Comparison of ENCODE assay signal across 14 cellular contexts in the genomic region with DNA sequence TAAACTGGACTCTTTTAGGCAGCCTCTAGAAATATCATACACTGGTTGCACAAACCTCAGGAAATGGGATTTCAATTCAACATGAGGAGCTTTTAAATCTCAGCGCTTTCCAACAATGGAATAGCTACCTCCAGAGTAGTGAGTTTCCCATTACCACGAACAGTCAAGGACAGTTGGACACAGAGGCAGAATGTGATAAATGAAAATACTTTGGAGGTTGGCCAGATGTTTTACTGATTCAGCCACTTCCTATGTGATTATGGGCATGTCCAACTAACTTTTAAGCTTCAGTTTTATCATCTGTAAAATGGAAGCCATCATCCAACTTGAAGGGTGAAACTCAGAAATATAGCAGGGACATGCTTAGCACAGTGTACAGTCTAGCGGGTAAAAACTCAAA. TPM values are rescaled to one million over a fixed set of nuclear protein-coding genes. Genes with fewer than 3 reads are reported as not detected.
A peak's percentile ranks its signal among the peaks of the same experiment; 100 is the strongest.
DNase-seq lines count a peak whose midpoint lies in the region; ATAC-seq and TF ChIP-seq lines count a peak whose summit lies in the region.
"Had no signal": no experiment of that assay in that cellular context is flagged by ENCODE, and none has a peak within 500 bp of the region (broad histone marks: within the 10 kb centered on the region; RNA-seq: fewer than 3 reads in every experiment).

No MANE protein-coding gene starts in this region.

- H3K4me1 Mint-ChIP-seq in activated naive CD4-positive, alpha-beta T cell treated with anti-CD3 and anti-CD28 coated beads, Interleukin-2, amount 50 U/mL, for 24 hours = peaks cover 73% of the 10 kb centered on the region
- H3K4me1 Mint-ChIP-seq in WTC11 = peaks cover 15% of the 10 kb centered on the region
- H3K4me1 Mint-ChIP-seq in stimulated activated effector memory CD8-positive, alpha-beta T cell treated with anti-CD3 and anti-CD28 coated beads, Interleukin-12 subunit alpha, Interleukin-12 subunit beta, amount 100 ng/mL, for 72 hours = peaks cover 48% of the 10 kb centered on the region

- CTCF ChIA-PET in WTC11 (lab: Charles Lee) = no interaction called here

- no peak for DNase-seq in activated naive CD4-positive, alpha-beta T cell (lab: John Stamatoyannopoulos, UW)
- DNase-seq in WTC11 (ENCODE audit: low spot score) = no peak
- peak; percentile 43 for DNase-seq in fibroblast of pulmonary artery (ENCODE audit: low read depth)
- DNase-seq in stimulated activated effector memory CD8-positive, alpha-beta T cell treated with anti-CD3 and anti-CD28 coated beads, Interleukin-12 subunit alpha, Interleukin-12 subunit beta, amount 100 ng/mL, for 72 hours (ENCODE audit: low spot score in 2 of 2) = no peak
- DNase-seq in left colon = no peak
- no peak for DNase-seq in NCI-H526 treated with DMSO at 0.1 percent for 48 hours (lab: John Stamatoyannopoulos, UW)
- DNase-seq: H7; KBM-7; NCI-H2171 treated with DMSO at 0.1 percent for 48 hours; ovary; Right ventricle myocardium superior; stimulated activated CD4-positive, alpha-beta T cell treated with anti-CD3 and anti-CD28 coated beads, Interleukin-4, amount 100 ng/mL, for 24 hours had no signal

- no peak for ATAC-seq in WTC11
- no peak for ATAC-seq in stimulated activated effector memory CD8-positive, alpha-beta T cell treated with anti-CD3 and anti-CD28 coated beads, Interleukin-12 subunit alpha, Interleukin-12 subunit beta, amount 100 ng/mL, for 72 hours
- no peak for ATAC-seq in GM18505 (IDR thresholded peaks at IDR 0.05; ENCODE audit: unreplicated experiment)
- no peak for ATAC-seq in left colon

- no peak overlapping the region for H3K27ac Mint-ChIP-seq in activated naive CD4-positive, alpha-beta T cell treated with anti-CD3 and anti-CD28 coated beads, Interleukin-2, amount 50 U/mL, for 24 hours
- no peak overlapping the region for H3K27ac Mint-ChIP-seq in WTC11
- H3K27ac Mint-ChIP-seq in stimulated activated effector memory CD8-positive, alpha-beta T cell treated with anti-CD3 and anti-CD28 coated beads, Interleukin-12 subunit alpha, Interleukin-12 subunit beta, amount 100 ng/mL, for 72 hours = peak overlapping the region; percentile 92

- TF ChIP-seq POLR2A in GM18505 (IDR thresholded peaks at IDR 0.05; ENCODE audit: borderline replicate concordance, extremely low read depth, insufficient read depth, insufficient read length) = no peak

- no peak for TF ChIP-seq CTCF in WTC11 (IDR thresholded peaks at IDR 0.05)
- TF ChIP-seq CTCF in fibroblast of pulmonary artery (IDR thresholded peaks at IDR 0.05; ENCODE audit: low read length, missing control alignments) = no peak

- POLR2A ChIA-PET in WTC11 (lab: Charles Lee) = no interaction called here

- peak overlapping the region; percentile 98 for H3K4me3 Mint-ChIP-seq in activated naive CD4-positive, alpha-beta T cell treated with anti-CD3 and anti-CD28 coated beads, Interleukin-2, amount 50 U/mL, for 24 hours
- H3K4me3 Mint-ChIP-seq in WTC11 = 0 out of 2 replicates have a peak overlapping the region, but pooled peaks have one; percentile 97
- H3K4me3 Mint-ChIP-seq in stimulated activated effector memory CD8-positive, alpha-beta T cell treated with anti-CD3 and anti-CD28 coated beads, Interleukin-12 subunit alpha, Interleukin-12 subunit beta, amount 100 ng/mL, for 72 hours = peak overlapping the region; percentile 86

- no peaks in the 10 kb centered on the region for H3K27me3 Mint-ChIP-seq in activated naive CD4-positive, alpha-beta T cell treated with anti-CD3 and anti-CD28 coated beads, Interleukin-2, amount 50 U/mL, for 24 hours
- H3K27me3 Mint-ChIP-seq in WTC11 (ENCODE audit: low read depth) = no peaks in the 10 kb centered on the region

- peaks cover 13% of the 10 kb centered on the region for H3K36me3 Mint-ChIP-seq in activated naive CD4-positive, alpha-beta T cell treated with anti-CD3 and anti-CD28 coated beads, Interleukin-2, amount 50 U/mL, for 24 hours
- peaks cover 25% of the 10 kb centered on the region for H3K36me3 Mint-ChIP-seq in WTC11
- H3K36me3 Mint-ChIP-seq in stimulated activated effector memory CD8-positive, alpha-beta T cell treated with anti-CD3 and anti-CD28 coated beads, Interleukin-12 subunit alpha, Interleukin-12 subunit beta, amount 100 ng/mL, for 72 hours = peaks cover 60% of the 10 kb centered on the region

- H3K9me3 Mint-ChIP-seq in activated naive CD4-positive, alpha-beta T cell treated with anti-CD3 and anti-CD28 coated beads, Interleukin-2, amount 50 U/mL, for 24 hours = no peaks in the 10 kb centered on the region
- no peaks in the 10 kb centered on the region for H3K9me3 Mint-ChIP-seq in WTC11
- H3K9me3 Mint-ChIP-seq in stimulated activated effector memory CD8-positive, alpha-beta T cell treated with anti-CD3 and anti-CD28 coated beads, Interleukin-12 subunit alpha, Interleukin-12 subunit beta, amount 100 ng/mL, for 72 hours = no peaks in the 10 kb centered on the region

- intact Hi-C loops in left colon (cut with DNase I, micrococcal nuclease) = no loop called here

- no peak overlapping the region for H3K4me3 ChIP-seq in fibroblast of pulmonary artery (replicated peaks; ENCODE audit: low read depth, low read length)
- H3K4me3 ChIP-seq: ovary had no signal

TF ChIP-seq in WTC11, 78 proteins besides CTCF, POLR2A, EP300 and RAD21 (continues in another document):
- TF ChIP-seq SMAD4 (CRISPR knock-in tag; IDR thresholded peaks at IDR 0.05) (no peak), ZNF423 (CRISPR knock-in tag; IDR thresholded peaks at IDR 0.05) (no peak), ZNF263 (CRISPR knock-in tag; IDR thresholded peaks at IDR 0.05; ENCODE audit: low read depth) (no peak), NR1H2 (CRISPR knock-in tag; IDR thresholded peaks at IDR 0.05) (no peak), ESRRA (CRISPR knock-in tag; IDR thresholded peaks at IDR 0.05; ENCODE audit: borderline replicate concordance) (no peak)
- TF ChIP-seq, protein P1, sequence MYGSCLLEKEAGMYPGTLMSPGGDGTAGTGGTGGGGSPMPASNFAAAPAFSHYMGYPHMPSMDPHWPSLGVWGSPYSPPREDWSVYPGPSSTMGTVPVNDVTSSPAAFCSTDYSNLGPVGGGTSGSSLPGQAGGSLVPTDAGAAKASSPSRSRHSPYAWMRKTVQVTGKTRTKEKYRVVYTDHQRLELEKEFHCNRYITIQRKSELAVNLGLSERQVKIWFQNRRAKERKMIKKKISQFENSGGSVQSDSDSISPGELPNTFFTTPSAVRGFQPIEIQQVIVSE (CRISPR knock-in tag; IDR thresholded peaks at IDR 0.05; ENCODE audit: borderline replicate concordance) = no peak
- TF ChIP-seq, protein P2, sequence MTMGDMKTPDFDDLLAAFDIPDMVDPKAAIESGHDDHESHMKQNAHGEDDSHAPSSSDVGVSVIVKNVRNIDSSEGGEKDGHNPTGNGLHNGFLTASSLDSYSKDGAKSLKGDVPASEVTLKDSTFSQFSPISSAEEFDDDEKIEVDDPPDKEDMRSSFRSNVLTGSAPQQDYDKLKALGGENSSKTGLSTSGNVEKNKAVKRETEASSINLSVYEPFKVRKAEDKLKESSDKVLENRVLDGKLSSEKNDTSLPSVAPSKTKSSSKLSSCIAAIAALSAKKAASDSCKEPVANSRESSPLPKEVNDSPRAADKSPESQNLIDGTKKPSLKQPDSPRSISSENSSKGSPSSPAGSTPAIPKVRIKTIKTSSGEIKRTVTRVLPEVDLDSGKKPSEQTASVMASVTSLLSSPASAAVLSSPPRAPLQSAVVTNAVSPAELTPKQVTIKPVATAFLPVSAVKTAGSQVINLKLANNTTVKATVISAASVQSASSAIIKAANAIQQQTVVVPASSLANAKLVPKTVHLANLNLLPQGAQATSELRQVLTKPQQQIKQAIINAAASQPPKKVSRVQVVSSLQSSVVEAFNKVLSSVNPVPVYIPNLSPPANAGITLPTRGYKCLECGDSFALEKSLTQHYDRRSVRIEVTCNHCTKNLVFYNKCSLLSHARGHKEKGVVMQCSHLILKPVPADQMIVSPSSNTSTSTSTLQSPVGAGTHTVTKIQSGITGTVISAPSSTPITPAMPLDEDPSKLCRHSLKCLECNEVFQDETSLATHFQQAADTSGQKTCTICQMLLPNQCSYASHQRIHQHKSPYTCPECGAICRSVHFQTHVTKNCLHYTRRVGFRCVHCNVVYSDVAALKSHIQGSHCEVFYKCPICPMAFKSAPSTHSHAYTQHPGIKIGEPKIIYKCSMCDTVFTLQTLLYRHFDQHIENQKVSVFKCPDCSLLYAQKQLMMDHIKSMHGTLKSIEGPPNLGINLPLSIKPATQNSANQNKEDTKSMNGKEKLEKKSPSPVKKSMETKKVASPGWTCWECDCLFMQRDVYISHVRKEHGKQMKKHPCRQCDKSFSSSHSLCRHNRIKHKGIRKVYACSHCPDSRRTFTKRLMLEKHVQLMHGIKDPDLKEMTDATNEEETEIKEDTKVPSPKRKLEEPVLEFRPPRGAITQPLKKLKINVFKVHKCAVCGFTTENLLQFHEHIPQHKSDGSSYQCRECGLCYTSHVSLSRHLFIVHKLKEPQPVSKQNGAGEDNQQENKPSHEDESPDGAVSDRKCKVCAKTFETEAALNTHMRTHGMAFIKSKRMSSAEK (CRISPR knock-in tag; IDR thresholded peaks at IDR 0.05; ENCODE audit: borderline replicate concordance) = no peak
- TF ChIP-seq, protein P3, sequence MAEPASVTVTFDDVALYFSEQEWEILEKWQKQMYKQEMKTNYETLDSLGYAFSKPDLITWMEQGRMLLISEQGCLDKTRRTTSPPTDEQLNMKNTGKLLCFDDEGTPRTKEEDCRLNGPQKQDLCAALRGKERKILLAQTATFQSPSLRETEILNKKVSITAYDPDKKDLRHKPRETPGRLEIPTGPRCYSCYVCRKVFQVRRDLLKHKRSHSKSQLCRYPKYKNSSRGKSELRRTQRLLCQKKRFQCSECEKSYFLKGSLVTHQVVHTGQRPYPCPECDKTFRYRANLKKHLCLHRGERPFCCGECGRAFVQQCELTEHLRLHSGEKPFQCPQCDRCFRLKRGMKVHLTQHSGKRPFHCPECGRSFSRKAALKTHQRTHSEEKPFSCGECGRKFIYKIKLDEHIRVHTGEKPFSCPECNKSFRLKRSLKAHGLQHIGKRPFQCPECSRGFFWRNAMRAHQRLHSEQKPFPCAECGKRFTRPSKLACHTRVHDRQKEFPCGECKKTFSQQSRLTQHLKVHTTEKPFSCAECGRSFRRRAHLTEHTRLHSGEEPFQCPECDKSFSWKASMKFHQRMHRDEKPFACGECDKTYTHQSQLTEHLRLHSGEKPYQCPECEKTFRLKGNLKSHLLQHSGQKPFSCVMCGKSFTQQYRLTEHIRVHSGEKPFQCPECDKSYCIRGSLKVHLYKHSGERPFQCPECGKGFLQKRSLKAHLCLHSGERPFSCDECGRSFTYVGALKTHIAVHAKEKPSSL (CRISPR knock-in tag; conservative IDR thresholded peaks at IDR 0.05) = no peak

RNA-seq across cellular contexts. Expression of a gene that starts 2.1 kb away (rescaled TPM):
- total RNA-seq in WTC11 (2021) = 57.2 to 59.8 TPM (median 57.4 TPM) in 3 replicates
- total RNA-seq in left colon = 10 to 100 TPM; 58.2 to 62.0 TPM

RNA-seq across cellular contexts. Expression of a gene that starts 51.6 kb away (rescaled TPM):
- total RNA-seq in WTC11 (2021) (61.1 to 65.9 TPM (median 65.8 TPM) in 3 replicates), left colon (10 to 100 TPM; 33.4 to 36.9 TPM)
